In genomic region chr12:57751788-57752667, GRCh38 we compare ENCODE assay signal across 1 cellular context.
TF ChIP-seq lines count a peak whose summit lies in the region.

Gene CDK4, minus strand, starts transcription at chr12:57752310. Its CDS starts 593 bp downstream, at chr12:57751717.

TF ChIP-seq in HEK293, 187 proteins besides CTCF, POLR2A, EP300 and RAD21 (continued from another document and continues in another):
- no peak for TF ChIP-seq BCL6B (tag by site-specific recombination; IDR thresholded peaks at IDR 0.05)
- no peak for TF ChIP-seq ZNF791 (tag by site-specific recombination; IDR thresholded peaks at IDR 0.05)
- TF ChIP-seq ZNF202 (tag by site-specific recombination; IDR thresholded peaks at IDR 0.05; ENCODE audit: borderline replicate concordance) = no peak
- TF ChIP-seq KLF17 (tag by site-specific recombination; IDR thresholded peaks at IDR 0.05) = peak; percentile 82
- no peak for TF ChIP-seq ZNF311 (tag by site-specific recombination; IDR thresholded peaks at IDR 0.05; ENCODE audit: borderline replicate concordance)
- TF ChIP-seq ZBTB6 (tag by site-specific recombination; IDR thresholded peaks at IDR 0.05) = 0 out of 2 replicates have a peak, but pooled peaks have one; percentile 26
- TF ChIP-seq HIC1 (tag by site-specific recombination; IDR thresholded peaks at IDR 0.05) = peak; percentile 92
- no peak for TF ChIP-seq SALL2 (tag by site-specific recombination; IDR thresholded peaks at IDR 0.05; ENCODE audit: borderline replicate concordance)
- TF ChIP-seq ZNF302 (tag by site-specific recombination; IDR thresholded peaks at IDR 0.05; ENCODE audit: low read depth) = no peak
- peak; percentile 79 for TF ChIP-seq ZNF2 (tag by site-specific recombination; IDR thresholded peaks at IDR 0.05)
- no peak for TF ChIP-seq ZNF114 (tag by site-specific recombination; IDR thresholded peaks at IDR 0.05)
- TF ChIP-seq ZNF785 (tag by site-specific recombination; IDR thresholded peaks at IDR 0.05) = no peak
- TF ChIP-seq ZBTB49 (tag by site-specific recombination; IDR thresholded peaks at IDR 0.05; ENCODE audit: low read depth) = no peak
- TF ChIP-seq ZNF426 (tag by site-specific recombination; IDR thresholded peaks at IDR 0.05) = no peak
- peak; percentile 82 for TF ChIP-seq FEZF1 (tag by site-specific recombination; IDR thresholded peaks at IDR 0.05)
- no peak for TF ChIP-seq ZBTB1 (tag by site-specific recombination; IDR thresholded peaks at IDR 0.05)
- TF ChIP-seq ZNF596 (tag by site-specific recombination; IDR thresholded peaks at IDR 0.05) = no peak
- no peak for TF ChIP-seq ZNF404 (tag by site-specific recombination; IDR thresholded peaks at IDR 0.05)
- no peak for TF ChIP-seq ZNF133 (tag by site-specific recombination; IDR thresholded peaks at IDR 0.05)
- no peak for TF ChIP-seq ZNF248 (tag by site-specific recombination; IDR thresholded peaks at IDR 0.05)
- TF ChIP-seq ZNF777 (tag by site-specific recombination; IDR thresholded peaks at IDR 0.05; ENCODE audit: borderline replicate concordance) = no peak
- peak; percentile 80 for TF ChIP-seq ZNF501 (tag by site-specific recombination; IDR thresholded peaks at IDR 0.05)
- peak; percentile 84 for TF ChIP-seq ZNF629 (tag by site-specific recombination; IDR thresholded peaks at IDR 0.05)
- TF ChIP-seq SETDB1 (IDR thresholded peaks at IDR 0.05; ENCODE audit: insufficient read length, low read length) = no peak
- TF ChIP-seq ZNF548 (tag by site-specific recombination; IDR thresholded peaks at IDR 0.05) = no peak
- no peak for TF ChIP-seq ZNF707 (tag by site-specific recombination; IDR thresholded peaks at IDR 0.05)
- no peak for TF ChIP-seq ZNF169 (tag by site-specific recombination; IDR thresholded peaks at IDR 0.05)
- peak; percentile 94 for TF ChIP-seq ZNF600 (tag by site-specific recombination; IDR thresholded peaks at IDR 0.05)
- peak; percentile 92 for TF ChIP-seq KLF7 (tag by site-specific recombination; IDR thresholded peaks at IDR 0.05; ENCODE audit: borderline replicate concordance)
- TF ChIP-seq ELK4 (IDR thresholded peaks at IDR 0.05; ENCODE audit: borderline replicate concordance, low read depth, low read length) = no peak; the same call in 1 of the 2 replicates
- peak; percentile 50; the same call in 1 of the 2 replicates for TF ChIP-seq ZIC2 (tag by site-specific recombination; IDR thresholded peaks at IDR 0.05)
- TF ChIP-seq ZNF513 (tag by site-specific recombination; IDR thresholded peaks at IDR 0.05) = no peak
- TF ChIP-seq KLF10 (tag by site-specific recombination; IDR thresholded peaks at IDR 0.05) = peak; percentile 99
- no peak for TF ChIP-seq ZNF701 (tag by site-specific recombination; IDR thresholded peaks at IDR 0.05)
- TF ChIP-seq ZNF645 (tag by site-specific recombination; IDR thresholded peaks at IDR 0.05) = no peak
- TF ChIP-seq KLF8 (tag by site-specific recombination; IDR thresholded peaks at IDR 0.05) = peak; percentile 99
- TF ChIP-seq TRIM28 (IDR thresholded peaks at IDR 0.05; ENCODE audit: borderline replicate concordance, low read length) = no peak
- peak; percentile 89 for TF ChIP-seq SP7 (tag by site-specific recombination; IDR thresholded peaks at IDR 0.05)
- TF ChIP-seq ZNF362 (tag by site-specific recombination; IDR thresholded peaks at IDR 0.05) = no peak
- no peak for TF ChIP-seq ZNF26 (tag by site-specific recombination; IDR thresholded peaks at IDR 0.05)
- no peak for TF ChIP-seq ZNF658 (tag by site-specific recombination; IDR thresholded peaks at IDR 0.05)
- no peak for TF ChIP-seq ZNF510 (tag by site-specific recombination; IDR thresholded peaks at IDR 0.05; ENCODE audit: insufficient replicate concordance)
- peak; percentile 33; the same call in 1 of the 2 replicates for TF ChIP-seq YY2 (tag by site-specific recombination; IDR thresholded peaks at IDR 0.05)
- no peak for TF ChIP-seq HOXD13 (CRISPR knock-in tag; IDR thresholded peaks at IDR 0.05; ENCODE audit: borderline replicate concordance)
- TF ChIP-seq ZNF391 (tag by site-specific recombination; IDR thresholded peaks at IDR 0.05; ENCODE audit: borderline replicate concordance, low read depth) = 0 out of 2 replicates have a peak, but pooled peaks have one; percentile 51
- no peak for TF ChIP-seq ZFP3 (tag by site-specific recombination; IDR thresholded peaks at IDR 0.05; ENCODE audit: low read depth)
- no peak for TF ChIP-seq ZNF830 (tag by site-specific recombination; IDR thresholded peaks at IDR 0.05; ENCODE audit: low read depth)
- TF ChIP-seq ZNF146 (tag by site-specific recombination; IDR thresholded peaks at IDR 0.05) = no peak
- peak; percentile 83 for TF ChIP-seq ZNF394 (tag by site-specific recombination; IDR thresholded peaks at IDR 0.05; ENCODE audit: borderline replicate concordance)
